14 cellular contexts compared by ENCODE assay signal in genomic region chr22:39363751-39364484, GRCh38. TPM values are rescaled to one million over a fixed set of nuclear protein-coding genes. Genes with fewer than 3 reads are reported as not detected.
DNase-seq lines count a peak whose midpoint lies in the region; ATAC-seq and TF ChIP-seq lines count a peak whose summit lies in the region.
"Had no signal": no experiment of that assay in that cellular context is flagged by ENCODE, and none has a peak within 500 bp of the region (broad histone marks: within the 10 kb centered on the region; RNA-seq: fewer than 3 reads in every experiment).

No MANE protein-coding gene starts in this region.

- TF ChIP-seq CTCF in glutamatergic neuron (IDR thresholded peaks at IDR 0.05; ENCODE audit: partially characterized antibody, unreplicated experiment), result no peak

- DNase-seq in EH (ENCODE audit: low read depth) (peak; percentile 37), SJCRH30 (peak; percentile 64 to 70), glutamatergic neuron (no peak), sciatic nerve (ENCODE audit: low spot score) (no peak), RPMI8226 (no peak), cerebellar nuclear complex (lab: John Stamatoyannopoulos, UW) (no peak)
- DNase-seq in NK-92 treated with Interleukin-12 subunit alpha and Interleukin-12 subunit beta, amount 100 ng/mL, for 24 hours (lab: John Stamatoyannopoulos, UW), result no peak
- DNase-seq: left colon; PC-9; stimulated activated CD4-positive, alpha-beta T cell treated with anti-CD3 and anti-CD28 coated beads, Interleukin-2, amount 100 ng/mL, for 24 hours; stimulated activated naive CD4-positive, alpha-beta T cell had no signal

- H3K4me1 Mint-ChIP-seq in glutamatergic neuron (ENCODE audit: low read depth, unreplicated experiment), result peaks cover 40% of the 10 kb centered on the region

- ATAC-seq in sciatic nerve (peak; percentile 62), GM18907 (IDR thresholded peaks at IDR 0.05; ENCODE audit: unreplicated experiment) (no peak)
- ATAC-seq: left colon had no signal

- H3K27me3 Mint-ChIP-seq in glutamatergic neuron (ENCODE audit: unreplicated experiment), result peaks cover 25% of the 10 kb centered on the region
- H3K27me3 Mint-ChIP-seq: dendritic cell treated with granulocyte-macrophage colony-stimulating factor and Interleukin-4, amounts not matched to agents 40 ng/mL and 50 ng/mL, for 4 days had no signal

- H3K27ac ChIP-seq in SJCRH30, result peak overlapping the region; percentile 20; the same call in 1 of the 2 replicates
- H3K27ac ChIP-seq: C4-2B, PC-9 had no signal

- H3K4me3 ChIP-seq in SJCRH30, result no peak overlapping the region; the same call in 1 of the 2 replicates
- H3K4me3 ChIP-seq: PC-9 had no signal

- H3K36me3 Mint-ChIP-seq in glutamatergic neuron (ENCODE audit: unreplicated experiment), result no peaks in the 10 kb centered on the region

- H3K36me3 ChIP-seq in SJCRH30, result no peaks in the 10 kb centered on the region

- H3K9me3 Mint-ChIP-seq in glutamatergic neuron (ENCODE audit: unreplicated experiment), result peaks cover 10% of the 10 kb centered on the region
- H3K9me3 Mint-ChIP-seq: dendritic cell treated with granulocyte-macrophage colony-stimulating factor and Interleukin-4, amounts not matched to agents 40 ng/mL and 50 ng/mL, for 4 days had no signal

- peak overlapping the region; percentile 83 for H3K27ac Mint-ChIP-seq in glutamatergic neuron (ENCODE audit: unreplicated experiment)

- H3K4me1 ChIP-seq in SJCRH30, result peaks cover 27% of the 10 kb centered on the region

- intact Hi-C loops in sciatic nerve (cut with DNase I), result no loop called here

- no peaks in the 10 kb centered on the region for H3K9me3 ChIP-seq in SJCRH30 (replicated peaks)

- H3K4me3 Mint-ChIP-seq in glutamatergic neuron (ENCODE audit: unreplicated experiment), result peak overlapping the region; percentile 40
- H3K4me3 Mint-ChIP-seq: dendritic cell treated with granulocyte-macrophage colony-stimulating factor and Interleukin-4, amounts not matched to agents 40 ng/mL and 50 ng/mL, for 4 days had no signal

- no peaks in the 10 kb centered on the region for H3K27me3 ChIP-seq in SJCRH30

RNA-seq across cellular contexts. Expression of gene SYNGR1, which starts 14.1 kb away (rescaled TPM):
- 3.2 and 4.0 TPM in 2 replicates for total RNA-seq in SJCRH30 (2014; rRNA removed; shearing (Covaris generic))
- total RNA-seq in glutamatergic neuron (ENCODE audit: unreplicated experiment), result 49.5 TPM
- total RNA-seq in sciatic nerve, result 52.9 TPM

RNA-seq across cellular contexts. Expression of gene TAB1, which starts 35.7 kb away (rescaled TPM):
- total RNA-seq in SJCRH30 (2014; rRNA removed; shearing (Covaris generic)), result 8.7 and 9.3 TPM in 2 replicates
- total RNA-seq in glutamatergic neuron (ENCODE audit: unreplicated experiment) (27.5 TPM), sciatic nerve (42.0 TPM)

RNA-seq across cellular contexts. Expression of gene RPL3, which starts 44.5 kb away (rescaled TPM):
- total RNA-seq in SJCRH30 (2014; rRNA removed; shearing (Covaris generic)), result 1,999 and 2,056 TPM in 2 replicates
- total RNA-seq in glutamatergic neuron (ENCODE audit: unreplicated experiment) (1,061 TPM), sciatic nerve (1,341 TPM)

Comparison
In these comparisons a context has a peak if more than half of its experiments do, and no peak if none do; other contexts are left out.
1. DNase-seq: peak in EH (single experiment) and SJCRH30 (2 of 2); none in glutamatergic neuron (single experiment), sciatic nerve (single experiment), RPMI8226 (single experiment), cerebellar nuclear complex (0 of 2) and NK-92 treated with Interleukin-12 subunit alpha and Interleukin-12 subunit beta, amount 100 ng/mL, for 24 hours (single experiment).
2. RNA of gene SYNGR1, which starts 14.1 kb away (total RNA-seq): 52.9 TPM in sciatic nerve (single experiment) and 49.5 TPM in glutamatergic neuron (single experiment); 3.2 to 4.0 TPM in SJCRH30; every median in the first group is over 10 times any median in the second.